In the genomic region with DNA sequence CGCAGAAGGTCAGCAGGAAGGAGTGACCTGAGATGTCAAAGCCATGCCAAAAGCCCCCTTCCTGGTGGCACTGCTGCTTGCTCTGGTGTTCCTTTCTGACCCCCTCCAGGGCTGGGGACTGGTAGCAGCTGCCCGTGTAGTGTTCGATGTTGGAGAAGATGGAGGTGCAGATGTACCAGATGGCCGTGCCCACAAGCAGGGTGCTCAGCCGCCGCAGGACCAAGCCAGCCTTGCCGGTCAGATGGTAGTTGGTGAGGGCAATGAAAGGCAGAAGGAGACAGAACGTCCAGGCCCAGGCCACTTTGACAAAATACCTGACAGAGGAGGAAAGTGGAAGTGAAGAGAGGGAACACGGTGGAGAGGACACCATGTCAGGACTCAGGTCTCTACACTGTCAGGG, we compare ENCODE assay signal across 25 cellular contexts. TPM values are rescaled to one million over a fixed set of nuclear protein-coding genes. Genes with fewer than 3 reads are reported as not detected.
"Had no signal": no experiment of that assay in that cellular context is flagged by ENCODE, and none has a peak within 500 bp of the region (broad histone marks: within the 10 kb centered on the region; RNA-seq: fewer than 3 reads in every experiment).

No MANE protein-coding gene starts in this region.

- H3K4me3 ChIP-seq: esophagus muscularis mucosa, gastrocnemius medialis, psoas muscle, testis, tibial nerve had no signal

- H3K9me3 Mint-ChIP-seq: dendritic cell treated with granulocyte-macrophage colony-stimulating factor and Interleukin-4, amounts not matched to agents 40 ng/mL and 50 ng/mL, for 4 days; effector memory CD8-positive, alpha-beta T cell; immature natural killer cell; naive B cell; nephron progenitor cell; stimulated activated memory B cell treated with anti-CD40 and anti-IgM and Interleukin-4, amounts not matched to agents 10 μg/mL and 1 μg/mL and 100 μg/mL, for 72 hours; stimulated activated naive CD8-positive, alpha-beta T cell treated with anti-CD3 and anti-CD28 coated beads, Interleukin-15, Interleukin-2, amounts not matched to agents 100 ng/mL and 50 ng/mL, for 24 hours had no signal

- H3K27me3 Mint-ChIP-seq: effector memory CD8-positive, alpha-beta T cell; naive B cell; stimulated activated memory B cell treated with anti-CD40 and anti-IgM and Interleukin-4, amounts not matched to agents 10 μg/mL and 1 μg/mL and 100 μg/mL, for 72 hours; stimulated activated naive CD8-positive, alpha-beta T cell treated with anti-CD3 and anti-CD28 coated beads, Interleukin-15, Interleukin-2, amounts not matched to agents 100 ng/mL and 50 ng/mL, for 24 hours had no signal

- DNase-seq: effector memory CD8-positive, alpha-beta T cell; gastrocnemius medialis; immature natural killer cell; mesendoderm; naive B cell; nephron progenitor cell; psoas muscle; retina; stimulated activated CD4-positive, alpha-beta T cell treated with anti-CD3 and anti-CD28 coated beads, Interleukin-15, amount 100 ng/mL, for 24 hours; stimulated activated CD4-positive, alpha-beta T cell treated with anti-CD3 and anti-CD28 coated beads, Interleukin-1b, Interleukin-23, amount 100 ng/mL, for 48 hours; stimulated activated CD4-positive, alpha-beta T cell treated with anti-CD3 and anti-CD28 coated beads, Interleukin-4, amount 100 ng/mL, for 24 hours; testis had no signal

- H3K27me3 ChIP-seq: esophagus muscularis mucosa, gastrocnemius medialis, neutrophil, testis, tibial nerve had no signal

- H3K36me3 ChIP-seq: gastrocnemius medialis, neutrophil had no signal

- ATAC-seq: effector memory CD8-positive, alpha-beta T cell; gastrocnemius medialis; psoas muscle; stimulated activated memory B cell treated with anti-CD40 and anti-IgM and Interleukin-4, amounts not matched to agents 10 μg/mL and 1 μg/mL and 100 μg/mL, for 72 hours had no signal

- H3K27ac Mint-ChIP-seq: dendritic cell treated with granulocyte-macrophage colony-stimulating factor and Interleukin-4, amounts not matched to agents 40 ng/mL and 50 ng/mL, for 4 days; effector memory CD8-positive, alpha-beta T cell; nephron progenitor cell; stimulated activated memory B cell treated with anti-CD40 and anti-IgM and Interleukin-4, amounts not matched to agents 10 μg/mL and 1 μg/mL and 100 μg/mL, for 72 hours; stimulated activated naive CD8-positive, alpha-beta T cell treated with anti-CD3 and anti-CD28 coated beads, Interleukin-15, Interleukin-2, amounts not matched to agents 100 ng/mL and 50 ng/mL, for 24 hours had no signal

- FAIRE-seq: keratinocyte had no signal

- H3K4me3 Mint-ChIP-seq: dendritic cell treated with granulocyte-macrophage colony-stimulating factor and Interleukin-4, amounts not matched to agents 40 ng/mL and 50 ng/mL, for 4 days; effector memory CD8-positive, alpha-beta T cell; immature natural killer cell; nephron progenitor cell; stimulated activated memory B cell treated with anti-CD40 and anti-IgM and Interleukin-4, amounts not matched to agents 10 μg/mL and 1 μg/mL and 100 μg/mL, for 72 hours; stimulated activated naive CD8-positive, alpha-beta T cell treated with anti-CD3 and anti-CD28 coated beads, Interleukin-15, Interleukin-2, amounts not matched to agents 100 ng/mL and 50 ng/mL, for 24 hours had no signal

- H3K9me3 ChIP-seq: esophagus muscularis mucosa, gastrocnemius medialis, neutrophil, psoas muscle, testis, tibial nerve had no signal

- H3K27ac ChIP-seq: epithelial cell of prostate, esophagus muscularis mucosa, gastrocnemius medialis, neutrophil, psoas muscle, testis, tibial nerve had no signal

RNA-seq across cellular contexts. Expression of a gene that starts 29.9 kb away (rescaled TPM):
- total RNA-seq: esophagus muscularis mucosa, fibroblast of villous mesenchyme, gastrocnemius medialis, liver, lung microvascular endothelial cell, osteoblast, psoas muscle, tibial nerve, ureter had no signal
- polyA plus RNA-seq: immature natural killer cell, keratinocyte, liver, psoas muscle had no signal

RNA-seq across cellular contexts. Expression of a gene that starts 48.6 kb away (rescaled TPM):
- total RNA-seq: fibroblast of villous mesenchyme, lung microvascular endothelial cell, osteoblast, tibial nerve, ureter had no signal
- polyA plus RNA-seq: immature natural killer cell, keratinocyte had no signal

RNA-seq across cellular contexts. Expression of a gene that starts 59.8 kb away (rescaled TPM):
- total RNA-seq: fibroblast of villous mesenchyme, gastrocnemius medialis, liver, lung microvascular endothelial cell, psoas muscle, tibial nerve, ureter had no signal
- polyA plus RNA-seq: immature natural killer cell, keratinocyte, liver had no signal
